In the genomic region with DNA sequence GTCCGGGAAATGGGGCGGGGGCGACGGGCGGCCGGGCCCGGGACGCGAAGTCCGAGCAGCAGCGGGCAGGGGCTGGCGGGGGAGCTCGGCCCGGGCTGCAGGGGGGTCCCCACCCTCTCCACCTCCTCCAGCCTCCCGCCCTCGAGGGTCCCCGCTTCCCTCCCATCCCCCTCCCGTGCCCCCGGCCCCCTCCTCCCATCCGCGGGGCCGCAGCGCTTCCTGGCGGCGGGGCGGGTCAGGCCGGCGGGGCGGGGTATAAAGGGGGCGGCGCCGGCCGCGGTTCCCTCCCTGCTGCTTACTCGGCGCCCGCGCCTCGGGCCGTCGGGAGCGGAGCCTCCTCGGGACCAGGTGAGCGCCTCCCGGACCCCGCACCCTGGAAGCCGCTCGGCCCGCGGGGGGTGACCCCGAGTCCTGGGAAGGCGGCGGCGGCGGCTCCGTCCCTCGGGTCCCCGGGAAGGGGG, we compare ENCODE assay signal across 8 cellular contexts. TPM values are rescaled to one million over a fixed set of nuclear protein-coding genes. Genes with fewer than 3 reads are reported as not detected.
A peak's percentile ranks its signal among the peaks of the same experiment; 100 is the strongest.
DNase-seq lines count a peak whose midpoint lies in the region; ATAC-seq, FAIRE-seq and TF ChIP-seq lines count a peak whose summit lies in the region.

COL6A2 (plus strand) TSS at position 287 of the 461 bp plus-strand sequence.

- H3K4me1 ChIP-seq in breast epithelium: no peaks in the 10 kb centered on the region
- no peaks in the 10 kb centered on the region for H3K4me1 ChIP-seq in kidney (ENCODE audit: control insufficient read depth in 1 of 2, insufficient read depth in 1 of 2, low read depth in 1 of 2, low read length in 2 of 2)

- no peak within 1 kb of the TSS for H3K9ac ChIP-seq in kidney (ENCODE audit: low read length in 2 of 2)

- H3K9me3 ChIP-seq in WERI-Rb-1 (ENCODE audit: severe bottlenecking) (peaks cover 2% of the 10 kb centered on the region), breast epithelium (peaks cover 0 to 5% of the 10 kb centered on the region in 2 donors), kidney (ENCODE audit: control insufficient read depth in 1 of 2, low read length in 2 of 2) (peaks cover 2 to 8% of the 10 kb centered on the region in 2 donors)

- H3K27ac ChIP-seq in WERI-Rb-1 (peak within 1 kb of the TSS; percentile 52), breast epithelium (peak within 1 kb of the TSS; percentile 86 to 97), kidney (ENCODE audit: low read depth in 2 of 2, low read length in 2 of 2) (peak within 1 kb of the TSS in 1 of 2 donors; percentile 53)

- no peaks in the 10 kb centered on the region for H3K27me3 ChIP-seq in WERI-Rb-1 (ENCODE audit: insufficient read depth, low read depth, severe bottlenecking)
- peaks cover 0 to 2% of the 10 kb centered on the region in 2 donors for H3K27me3 ChIP-seq in breast epithelium

- TF ChIP-seq CTCF in WERI-Rb-1 (IDR thresholded peaks at IDR 0.05; ENCODE audit: low read depth, low read length) (0 out of 2 replicates have a peak, but pooled peaks have one; percentile 6), breast epithelium (IDR thresholded peaks at IDR 0.05) (no peak), kidney (IDR thresholded peaks at IDR 0.05; ENCODE audit: borderline replicate concordance, extremely low read depth, insufficient read depth) (no peak)

- ATAC-seq in GM21528 (IDR thresholded peaks at IDR 0.05; ENCODE audit: low FRiP score, unreplicated experiment): no peak

- DNase-seq in DMS53 (lab: John Stamatoyannopoulos, UW) (peak; percentile 37), DMS53 treated with DMSO at 0.1 percent for 48 hours (lab: John Stamatoyannopoulos, UW; ENCODE audit: unreplicated experiment) (no peak), WERI-Rb-1 (peak; percentile 76), breast epithelium (ENCODE audit: low spot score in 2 of 2) (peak; percentile 59 to 60), kidney (peak; percentile 86), HPDE6-E6E7 (ENCODE audit: extremely low spot score) (no peak)
- DNase-seq in stimulated activated CD4-positive, alpha-beta T cell treated with anti-CD3 and anti-CD28 coated beads, Interleukin-1b, Interleukin-23, amount 100 ng/mL, for 24 hours (ENCODE audit: low read depth in 4 of 4, low spot score in 1 of 4): peak; percentile 9 to 36 (median 28)

- no peak for FAIRE-seq in kidney (lab: Jason Lieb, UNC)

- H3K36me3 ChIP-seq in WERI-Rb-1: no peaks in the 10 kb centered on the region
- no peaks in the 10 kb centered on the region for H3K36me3 ChIP-seq in breast epithelium
- no peaks in the 10 kb centered on the region for H3K36me3 ChIP-seq in kidney (ENCODE audit: control insufficient read depth in 1 of 2, insufficient read depth in 2 of 2, low read length in 2 of 2)

- TF ChIP-seq POLR2A in breast epithelium (IDR thresholded peaks at IDR 0.05): no peak

- intact Hi-C loops in breast epithelium (cut with DNase I; ENCODE audit: low total_unique reads) (loop anchor here (10.0 kb wide), 1 partner anchor 103 kb away; no protein-coding TSS in a partner anchor), kidney (cut with DNase I) (no loop called here)

- H3K4me3 ChIP-seq in WERI-Rb-1 (ENCODE audit: low read depth, low read length) (peak within 1 kb of the TSS; percentile 54), breast epithelium (peak within 1 kb of the TSS; percentile 84 to 96 (median 89)), kidney (ENCODE audit: low read length in 2 of 2) (peak within 1 kb of the TSS in 1 of 2 donors; percentile 41)

RNA-seq across cellular contexts. Expression of gene COL6A2, which starts in this region (rescaled TPM):
- 1,000 to 10,000 TPM in 1 of 3 donors, 100 to 1,000 TPM in 2; 177 to 1,266 (median 418) TPM for total RNA-seq in breast epithelium
- 174 TPM for total RNA-seq in kidney
- polyA plus RNA-seq in kidney (ENCODE audit: insufficient read depth, low read depth, low replicate concordance): 52.4 TPM

Comparison
In these comparisons a context has a peak if more than half of its experiments do, and no peak if none do; other contexts are left out.
1. DNase-seq: peak in DMS53 (single experiment), WERI-Rb-1 (single experiment), breast epithelium (2 of 2), kidney (single experiment) and stimulated activated CD4-positive, alpha-beta T cell treated with anti-CD3 and anti-CD28 coated beads, Interleukin-1b, Interleukin-23, amount 100 ng/mL, for 24 hours (4 of 4); none in DMS53 treated with DMSO at 0.1 percent for 48 hours (single experiment) and HPDE6-E6E7 (single experiment).